Comparison of ENCODE assay signal across 8 cellular contexts in the genomic region with DNA sequence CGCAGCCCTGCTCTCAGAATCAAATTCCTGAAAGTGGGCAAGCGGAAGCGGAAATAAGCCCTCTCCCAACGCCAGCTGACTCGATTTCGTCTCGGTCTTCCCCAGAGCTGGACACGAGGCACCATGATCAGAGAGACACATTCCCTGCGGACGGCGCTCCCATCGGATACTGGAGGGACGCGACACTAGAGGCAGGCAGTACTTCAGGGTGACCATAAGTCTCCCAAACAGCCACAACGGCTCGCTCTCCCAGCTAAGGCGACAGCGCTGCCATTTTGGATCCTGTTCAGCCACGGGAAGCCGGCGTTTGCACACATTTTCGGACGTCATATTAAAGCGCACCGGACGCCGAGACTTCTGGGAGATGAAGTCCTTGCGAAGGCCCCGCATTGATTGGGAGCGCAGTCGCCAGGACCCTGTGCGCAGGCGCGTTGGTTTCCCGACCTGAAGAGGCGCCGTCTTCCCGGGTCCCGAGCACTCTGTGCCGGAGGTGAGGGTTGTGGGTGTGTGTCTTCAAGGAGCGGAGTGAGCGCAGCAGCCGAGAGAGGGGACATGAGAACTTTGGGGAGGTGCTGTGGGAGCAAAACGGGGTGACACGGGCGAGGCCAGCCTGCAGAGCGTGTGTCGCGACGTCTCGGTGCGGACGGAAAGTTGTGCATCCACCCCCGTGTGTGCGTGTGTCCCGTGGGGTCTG. TPM values are rescaled to one million over a fixed set of nuclear protein-coding genes. Genes with fewer than 3 reads are reported as not detected.
A peak's percentile ranks its signal among the peaks of the same experiment; 100 is the strongest.
DNase-seq lines count a peak whose midpoint lies in the region; ATAC-seq, FAIRE-seq and TF ChIP-seq lines count a peak whose summit lies in the region.

Gene ZNF2, plus strand, starts transcription at position 439 of the 694 bp plus-strand sequence. CDS start 10,418 bp downstream, outside the sequence.

- H3K79me2 ChIP-seq in OCI-LY1 (ENCODE audit: insufficient read depth, low read length) (no peaks in the 10 kb centered on the region), endothelial cell of umbilical vein (ENCODE audit: control insufficient read depth, insufficient read depth, low read length) (peaks cover 2% of the 10 kb centered on the region)

- intact Hi-C loops in endothelial cell of umbilical vein (cut with micrococcal nuclease): loop anchor here (2.0 to 5.0 kb wide), 2 partner anchors 45 to 88 kb away; partner anchors contain the start of gene MRPS5

- peak within 1 kb of the TSS; percentile 95 for H3K27ac Mint-ChIP-seq in mesothelial cell of epicardium

- dilution Hi-C loops in endothelial cell of umbilical vein (cut with MboI; ENCODE audit: extremely low pct_ligation_motif_present, low sequenced_read_pairs): no loop called here

- peak within 1 kb of the TSS; percentile 87 for H3K9ac ChIP-seq in OCI-LY1 (ENCODE audit: low read length)
- H3K9ac ChIP-seq in endothelial cell of umbilical vein (replicated peaks; ENCODE audit: extremely low read depth, insufficient read depth, low read length): peak within 1 kb of the TSS; percentile 93

- FAIRE-seq in endothelial cell of umbilical vein (lab: Jason Lieb, UNC): peak; percentile 100

- H3K4me1 ChIP-seq in OCI-LY1 (ENCODE audit: insufficient read depth, low read length, severe bottlenecking): peaks cover 26% of the 10 kb centered on the region
- H3K4me1 ChIP-seq in endothelial cell of umbilical vein (ENCODE audit: control insufficient read depth, extremely low read depth, insufficient read depth, low read length): peaks cover 8% of the 10 kb centered on the region

- H3K27me3 ChIP-seq in OCI-LY1 (ENCODE audit: insufficient read depth, low read length): no peaks in the 10 kb centered on the region
- no peaks in the 10 kb centered on the region for H3K27me3 ChIP-seq in endothelial cell of umbilical vein (ENCODE audit: control insufficient read depth in 2 of 2, insufficient read depth in 2 of 2, low read length in 2 of 2)

- H3K27me3 Mint-ChIP-seq in mesothelial cell of epicardium (ENCODE audit: low read depth): no peaks in the 10 kb centered on the region

- H3K9me3 ChIP-seq in OCI-LY1 (ENCODE audit: low read length): no peaks in the 10 kb centered on the region; the same call in 1 of the 2 replicates
- no peaks in the 10 kb centered on the region for H3K9me3 ChIP-seq in endothelial cell of umbilical vein (replicated peaks; ENCODE audit: control insufficient read depth, insufficient read depth, low read length)

- no TSS peak for BruUV-seq in endothelial cell of umbilical vein (replicated peaks; lab: Mats Ljungman, UMichigan)

- H3K27ac ChIP-seq in OCI-LY1 (ENCODE audit: low read depth, low read length, poor library complexity, severe bottlenecking): peak within 1 kb of the TSS; percentile 42
- H3K27ac ChIP-seq in endothelial cell of umbilical vein (ENCODE audit: insufficient read depth, low read depth, low read length): peak within 1 kb of the TSS; percentile 84

- H3K4me3 ChIP-seq in OCI-LY1 (ENCODE audit: low read depth, low read length, poor library complexity, severe bottlenecking): peak within 1 kb of the TSS; percentile 95
- H3K4me3 ChIP-seq in endothelial cell of umbilical vein (replicated peaks in 1 of 3; ENCODE audit: insufficient read depth in 1 of 3, low read depth in 1 of 3, low read length in 3 of 3): peak within 1 kb of the TSS; percentile 58 to 86 (median 67)

- POLR2A ChIA-PET in endothelial cell of umbilical vein (lab: Charles Lee): interaction anchor here (2.1 kb wide), 1 partner anchor 44 kb away, joined by 14 read pairs; the partner anchor contains the start of gene MRPS5

- DNase-seq in DMS 273 treated with DMSO at 0.1 percent for 48 hours (lab: John Stamatoyannopoulos, UW) (peak; percentile 91), HuH-7 (ENCODE audit: low spot score) (peak; percentile 95), activated T-cell treated with anti-CD3 and anti-CD28 coated beads for 1 hour (ENCODE audit: low read depth) (peak; percentile 97), endothelial cell of umbilical vein (ENCODE audit: low read depth, low spot score) (peak; percentile 97), mesothelial cell of epicardium (ENCODE audit: low spot score in 2 of 2, unreplicated experiment in 2 of 2) (peak; percentile 95 to 97)
- peak; percentile 94 to 96 for DNase-seq in stimulated activated CD8-positive, alpha-beta memory T cell treated with anti-CD3 and anti-CD28 coated beads, Interleukin-15, amount 100 ng/mL, for 4 hours (ENCODE audit: low read depth in 2 of 2)

- no peaks in the 10 kb centered on the region for H3K9me2 ChIP-seq in OCI-LY1 (ENCODE audit: low read depth, low read length)

- peak; percentile 87 for TF ChIP-seq POLR2A in endothelial cell of umbilical vein (IDR thresholded peaks at IDR 0.05; ENCODE audit: low read depth, low read length)

- peak; percentile 92 for ATAC-seq in GM21526 (IDR thresholded peaks at IDR 0.05; ENCODE audit: low FRiP score, unreplicated experiment)

- H3K4me2 ChIP-seq in OCI-LY1 (ENCODE audit: low read length): peak within 1 kb of the TSS; percentile 87
- H3K4me2 ChIP-seq in endothelial cell of umbilical vein (ENCODE audit: insufficient read depth, low read length): peak within 1 kb of the TSS; percentile 94

- H3K36me3 ChIP-seq in OCI-LY1 (ENCODE audit: insufficient read depth, low read length) (no peaks in the 10 kb centered on the region), endothelial cell of umbilical vein (ENCODE audit: control insufficient read depth in 2 of 2, extremely low read depth in 1 of 2, insufficient read depth in 2 of 2, low read length in 2 of 2) (no peaks in the 10 kb centered on the region)

- H3K9me1 ChIP-seq in endothelial cell of umbilical vein (replicated peaks; ENCODE audit: control insufficient read depth, extremely low read depth, insufficient read depth, low read length): no peaks in the 10 kb centered on the region

- TF ChIP-seq CTCF in OCI-LY1 (IDR thresholded peaks at IDR 0.05; ENCODE audit: low read length) (no peak), endothelial cell of umbilical vein (IDR thresholded peaks at IDR 0.05; ENCODE audit: extremely low read depth in 1 of 2, insufficient read depth in 1 of 2, low read depth in 1 of 2, low read length in 2 of 2) (peak in 1 of 2 donors; percentile 7), mesothelial cell of epicardium (IDR thresholded peaks at IDR 0.05; ENCODE audit: unreplicated experiment) (no peak)

- peak within 1 kb of the TSS; percentile 94 for H3K4me3 Mint-ChIP-seq in mesothelial cell of epicardium

- H3K9me3 Mint-ChIP-seq in mesothelial cell of epicardium: no peaks in the 10 kb centered on the region

- H3K4me1 Mint-ChIP-seq in mesothelial cell of epicardium: peaks cover 27% of the 10 kb centered on the region

- H3K36me3 Mint-ChIP-seq in mesothelial cell of epicardium: no peaks in the 10 kb centered on the region

- H4K20me1 ChIP-seq in OCI-LY1 (ENCODE audit: insufficient read depth, low read length) (no peaks in the 10 kb centered on the region), endothelial cell of umbilical vein (replicated peaks; ENCODE audit: control insufficient read depth, extremely low read depth, insufficient read depth, low read length) (no peaks in the 10 kb centered on the region)

- CTCF ChIA-PET in endothelial cell of umbilical vein (lab: Charles Lee): interaction anchor here (1.3 to 1.6 kb wide), 2 partner anchors 44 to 224 kb away, joined by 3 to 5 read pairs; partner anchors contain the start of gene MRPS5

- H3F3A ChIP-seq in OCI-LY1 (ENCODE audit: insufficient read depth, low read length): no peaks in the 10 kb centered on the region

- H2AFZ ChIP-seq in OCI-LY1 (ENCODE audit: low read length): no peak within 1 kb of the TSS; the same call in 1 of the 2 replicates
- H2AFZ ChIP-seq in endothelial cell of umbilical vein (ENCODE audit: low read depth, low read length): peak within 1 kb of the TSS; percentile 92

TF ChIP-seq in endothelial cell of umbilical vein, 7 proteins besides CTCF, POLR2A, EP300 and RAD21:
- TF ChIP-seq POLR2AphosphoS5 (IDR thresholded peaks at IDR 0.05; ENCODE audit: insufficient read depth, low read depth, low read length): peak; percentile 83
- no peak for TF ChIP-seq EZH2 (IDR thresholded peaks at IDR 0.05; ENCODE audit: borderline replicate concordance, low read depth, low read length, severe bottlenecking)
TF ChIP-seq in endothelial cell of umbilical vein: peak in this region for 1.

RNA-seq across cellular contexts. Expression of gene ZNF2, which starts in this region (rescaled TPM):
- total RNA-seq in endothelial cell of umbilical vein (4.2 and 4.4 TPM in 2 replicates), mesothelial cell of epicardium (5.9 to 6.2 TPM (median 6.2 TPM) in 3 replicates)
- polyA plus RNA-seq in endothelial cell of umbilical vein: 2.1 and 2.2 TPM in 2 replicates
- polyA plus RNA-seq in endothelial cell of umbilical vein (2011; cell fraction: cytosol; rRNA removed): 2.0 and 2.2 TPM in 2 replicates
- polyA plus RNA-seq in endothelial cell of umbilical vein (2011; cell fraction: nucleus; rRNA removed): 1.9 and 2.2 TPM in 2 replicates
- polyA plus RNA-seq in endothelial cell of umbilical vein (2012): 2.7 and 3.5 TPM in 2 replicates
- polyA minus RNA-seq in endothelial cell of umbilical vein: 5.9 and 7.7 TPM in 2 replicates
- polyA minus RNA-seq in endothelial cell of umbilical vein (2011; cell fraction: cytosol; rRNA and poly(A)+ RNA removed): 3.4 TPM
- 1.7 TPM in 2 replicates for polyA minus RNA-seq in endothelial cell of umbilical vein (2011; cell fraction: nucleus; rRNA and poly(A)+ RNA removed)

Comparison
In these comparisons a context has a peak if more than half of its experiments do, and no peak if none do; other contexts are left out.
1. Peak in every context shown above with its lines: DNase-seq, ATAC-seq, H3K4me3 ChIP-seq and H3K27ac ChIP-seq.